Comparison of ENCODE assay signal across 11 cellular contexts in the genomic region with DNA sequence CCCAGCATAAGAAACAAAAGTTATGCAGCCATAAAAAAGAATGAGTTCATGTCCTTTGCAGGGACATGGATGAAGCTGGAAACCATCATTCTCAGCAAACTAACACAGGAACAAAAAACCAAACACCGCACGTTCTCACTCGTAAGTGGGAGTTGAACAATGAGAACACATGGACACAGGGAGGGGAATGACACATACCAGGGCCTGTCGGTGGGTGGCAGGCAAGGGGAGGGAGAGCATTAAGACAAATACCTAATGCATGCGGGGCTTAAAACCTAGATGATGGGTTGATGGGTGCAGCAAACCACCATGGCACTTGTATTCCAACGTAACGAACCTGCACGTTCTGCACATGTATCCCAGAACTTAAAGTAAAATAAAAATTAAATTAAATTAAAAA. TPM values are rescaled to one million over a fixed set of nuclear protein-coding genes. Genes with fewer than 3 reads are reported as not detected.
A peak's percentile ranks its signal among the peaks of the same experiment; 100 is the strongest.
DNase-seq lines count a peak whose midpoint lies in the region; ATAC-seq, FAIRE-seq and TF ChIP-seq lines count a peak whose summit lies in the region.
"Not testable (repeated sequence)": the region's sequence is repeated elsewhere in the genome, so short reads cannot be mapped to it uniquely, and the experiment has no call there.
"Had no signal": no experiment of that assay in that cellular context is flagged by ENCODE, and none has a peak within 500 bp of the region (broad histone marks: within the 10 kb centered on the region; RNA-seq: fewer than 3 reads in every experiment).

No MANE protein-coding gene starts in this region.

- H3K9me3 Mint-ChIP-seq in progenitor cell of endocrine pancreas (ENCODE audit: low read depth) = not testable (repeated sequence)

- H3K4me1 ChIP-seq in foreskin keratinocyte = not testable (repeated sequence)

- H3K36me3 Mint-ChIP-seq in progenitor cell of endocrine pancreas (ENCODE audit: insufficient read depth) = not testable (repeated sequence)

- not testable (repeated sequence) for H3K4me3 ChIP-seq in bronchial epithelial cell (ENCODE audit: low read depth, low read length)

- H3K36me3 ChIP-seq in bronchial epithelial cell (ENCODE audit: control insufficient read depth, insufficient read depth, low read length) = not testable (repeated sequence)

- peak; percentile 20 for TF ChIP-seq CTCF in bronchial epithelial cell (IDR thresholded peaks at IDR 0.05; ENCODE audit: insufficient read depth, low read length, severe bottlenecking)
- peak; percentile 63 for TF ChIP-seq CTCF in foreskin keratinocyte (conservative IDR thresholded peaks at IDR 0.05)
- TF ChIP-seq CTCF in progenitor cell of endocrine pancreas (IDR thresholded peaks at IDR 0.05; ENCODE audit: unreplicated experiment) = peak; percentile 32

- not testable (repeated sequence) for FAIRE-seq in bronchial epithelial cell (lab: Jason Lieb, UNC)

- not testable (repeated sequence) for H3K4me1 Mint-ChIP-seq in progenitor cell of endocrine pancreas (ENCODE audit: low read depth)

- ATAC-seq in foreskin keratinocyte = peak; percentile 47

- H3K27me3 Mint-ChIP-seq in progenitor cell of endocrine pancreas = not testable (repeated sequence)

- not testable (repeated sequence) for H3K27ac ChIP-seq in foreskin keratinocyte

- H3K4me3 Mint-ChIP-seq in progenitor cell of endocrine pancreas (ENCODE audit: low read depth) = not testable (repeated sequence)

- DNase-seq in COLO668 (lab: John Stamatoyannopoulos, UW; ENCODE audit: unreplicated experiment) (peak; percentile 9), NCI-H2227 (lab: John Stamatoyannopoulos, UW; ENCODE audit: unreplicated experiment) (peak; percentile 2), SK-N-DZ (ENCODE audit: low spot score) (peak; percentile 17), bronchial epithelial cell (ENCODE audit: low read depth) (peak; percentile 47), kidney tubule cell (ENCODE audit: low spot score) (peak; percentile 23)
- not testable (repeated sequence) for DNase-seq in foreskin keratinocyte; progenitor cell of endocrine pancreas (ENCODE audit: low spot score, unreplicated experiment)

- not testable (repeated sequence) for H3K27ac Mint-ChIP-seq in progenitor cell of endocrine pancreas

- H3K27me3 ChIP-seq in bronchial epithelial cell (ENCODE audit: control insufficient read depth, insufficient read depth, low read length); foreskin keratinocyte: not testable (repeated sequence)

RNA-seq across cellular contexts. Expression of a gene that starts 19.4 kb away (rescaled TPM):
- polyA plus RNA-seq in SK-N-DZ (2014; cell fraction: cytosol; rRNA removed) = not detected in 2 replicates
- polyA plus RNA-seq in SK-N-DZ (2014; cell fraction: nucleus; rRNA removed) = not detected in 2 replicates
- total RNA-seq in bronchial epithelial cell (8.4 and 31.2 TPM in 2 replicates), foreskin keratinocyte (not detected in 2 replicates), progenitor cell of endocrine pancreas (not detected in 2 replicates)
- polyA plus RNA-seq in foreskin keratinocyte = not detected in 2 replicates
- total RNA-seq: HT1080, LHCN-M2, SJSA1 had no signal
- polyA plus RNA-seq: IgD-negative memory B cell had no signal
